In genomic region chr3:177378168-177378567, GRCh38 we compare ENCODE assay signal across 1 cellular context.
TF ChIP-seq lines count a peak whose summit lies in the region.

No MANE protein-coding gene starts in this region.

TF ChIP-seq in GM12878, 131 proteins besides CTCF, POLR2A, EP300 and RAD21 (continued from another document):
- TF ChIP-seq MEF2A (IDR thresholded peaks at IDR 0.05; ENCODE audit: insufficient read depth, low read depth, low read length) (peak; percentile 74; the same call in 1 of the 2 replicates), PKNOX1 (IDR thresholded peaks at IDR 0.05) (peak; percentile 71; the same call in 1 of the 2 replicates), RUNX3 (IDR thresholded peaks at IDR 0.05; ENCODE audit: low read length) (peak; percentile 53), ATF2 (IDR thresholded peaks at IDR 0.05; ENCODE audit: low read length) (peak; percentile 54; the same call in 1 of the 2 replicates), MTA2 (IDR thresholded peaks at IDR 0.05; ENCODE audit: low read depth) (peak; percentile 27; the same call in 1 of the 2 replicates), IKZF1 (conservative IDR thresholded peaks at IDR 0.05) (peak; percentile 48; the same call in 1 of the 2 replicates), IKZF2 (IDR thresholded peaks at IDR 0.05) (peak; percentile 28 to 53; a peak in 2 of 4 replicates), SIN3A (IDR thresholded peaks at IDR 0.05; ENCODE audit: low read depth, low read length) (no peak), EZH2 (IDR thresholded peaks at IDR 0.05; ENCODE audit: borderline replicate concordance, control insufficient read depth, low read depth, low read length) (no peak), PAX5 (IDR thresholded peaks at IDR 0.05; ENCODE audit: borderline replicate concordance, low read depth, low read length) (peak; percentile 57; the same call in 1 of the 2 replicates), ASH2L (IDR thresholded peaks at IDR 0.05; ENCODE audit: borderline replicate concordance, low read depth) (no peak), CREB1 (IDR thresholded peaks at IDR 0.05; ENCODE audit: low read depth) (peak; percentile 53; the same call in 1 of the 2 replicates), EED (IDR thresholded peaks at IDR 0.05; ENCODE audit: low read depth) (peak; percentile 54; the same call in 1 of the 2 replicates)
TF ChIP-seq in GM12878: peak in this region for 19.
